In the genomic region with DNA sequence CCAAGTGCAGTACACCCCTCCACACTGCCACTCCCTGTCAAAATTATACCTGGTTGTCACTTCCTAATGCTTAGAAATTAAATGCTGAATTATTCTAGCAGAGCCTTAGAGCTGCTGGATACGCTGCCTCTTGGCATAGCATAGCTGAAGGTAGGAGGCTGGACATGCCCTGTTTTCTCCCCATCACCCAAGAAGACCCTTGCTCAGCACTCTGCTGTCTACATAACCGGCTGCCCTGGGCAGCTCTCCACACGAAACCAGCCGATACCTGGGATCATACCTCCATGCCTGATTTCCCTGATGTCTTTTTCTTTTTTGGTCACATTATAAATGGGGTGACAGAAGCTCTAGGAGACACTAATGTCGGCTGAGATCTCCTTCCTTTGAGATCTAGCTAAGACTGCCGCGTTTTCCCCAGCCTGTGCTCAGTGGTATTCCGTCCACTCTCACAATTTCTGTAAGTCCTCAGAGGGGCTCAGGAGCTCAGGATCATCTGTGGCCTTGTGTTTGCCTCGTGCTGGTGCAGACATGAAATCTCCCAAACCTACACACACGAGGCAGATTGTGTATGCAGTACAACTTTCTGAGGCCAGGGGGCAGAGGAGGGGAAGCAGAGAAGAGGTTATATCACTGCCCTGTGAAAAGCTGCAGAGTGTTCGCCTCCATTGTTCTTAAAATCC, we compare ENCODE assay signal across 8 cellular contexts. TPM values are rescaled to one million over a fixed set of nuclear protein-coding genes. Genes with fewer than 3 reads are reported as not detected.
DNase-seq lines count a peak whose midpoint lies in the region; ATAC-seq and TF ChIP-seq lines count a peak whose summit lies in the region.

No MANE protein-coding gene starts in this region.

- TF ChIP-seq CTCF in endothelial cell (IDR thresholded peaks at IDR 0.05; ENCODE audit: unreplicated experiment) (peak; percentile 70), testis (IDR thresholded peaks at IDR 0.05) (peak in 2 of 3 experiments; percentile 52 to 63)

- H3K27me3 Mint-ChIP-seq in activated CD4-positive, alpha-beta memory T cell treated with anti-CD3 and anti-CD28 coated beads, Interleukin-2, amount 10 ng/mL, durations not matched to agents 7 days and 5 days: peaks cover 2% of the 10 kb centered on the region
- no peaks in the 10 kb centered on the region for H3K27me3 Mint-ChIP-seq in endothelial cell (ENCODE audit: unreplicated experiment)

- POLR2A ChIA-PET in activated CD4-positive, alpha-beta memory T cell treated with anti-CD3 and anti-CD28 coated beads, Interleukin-2, amount 10 ng/mL, durations not matched to agents 7 days and 5 days (lab: Charles Lee): interaction anchor here (1.0 to 5.8 kb wide), 9 partner anchors 14 to 110 kb away, joined by 3 to 50 read pairs (median 5); partner anchors contain the start of genes ANKRD36B, COX5B and ZAP70

- H3K9me3 Mint-ChIP-seq in activated CD4-positive, alpha-beta memory T cell treated with anti-CD3 and anti-CD28 coated beads, Interleukin-2, amount 10 ng/mL, durations not matched to agents 7 days and 5 days: no peaks in the 10 kb centered on the region
- no peaks in the 10 kb centered on the region for H3K9me3 Mint-ChIP-seq in endothelial cell (ENCODE audit: unreplicated experiment)

- no peak overlapping the region for H3K4me3 Mint-ChIP-seq in activated CD4-positive, alpha-beta memory T cell treated with anti-CD3 and anti-CD28 coated beads, Interleukin-2, amount 10 ng/mL, durations not matched to agents 7 days and 5 days
- H3K4me3 Mint-ChIP-seq in endothelial cell (ENCODE audit: unreplicated experiment): no peak overlapping the region

- H3K27ac ChIP-seq in testis: no peak overlapping the region

- H3K9me3 ChIP-seq in testis: no peaks in the 10 kb centered on the region

- intact Hi-C loops in testis (cut with DNase I; ENCODE audit: low total_unique reads): loop anchor here (10.0 kb wide), 1 partner anchor 1635 kb away; no protein-coding TSS in a partner anchor

- H3K4me3 ChIP-seq in testis: no peak overlapping the region

- H3K4me1 Mint-ChIP-seq in activated CD4-positive, alpha-beta memory T cell treated with anti-CD3 and anti-CD28 coated beads, Interleukin-2, amount 10 ng/mL, durations not matched to agents 7 days and 5 days: peaks cover 10% of the 10 kb centered on the region
- H3K4me1 Mint-ChIP-seq in endothelial cell (ENCODE audit: unreplicated experiment): peaks cover 9% of the 10 kb centered on the region

- ATAC-seq in HG03571 (IDR thresholded peaks at IDR 0.05; ENCODE audit: unreplicated experiment): no peak

- H3K27ac Mint-ChIP-seq in activated CD4-positive, alpha-beta memory T cell treated with anti-CD3 and anti-CD28 coated beads, Interleukin-2, amount 10 ng/mL, durations not matched to agents 7 days and 5 days: no peak overlapping the region
- no peak overlapping the region for H3K27ac Mint-ChIP-seq in endothelial cell (ENCODE audit: unreplicated experiment)

- DNase-seq in DMS53 (lab: John Stamatoyannopoulos, UW) (peak; percentile 87), HPDE6-E6E7 (ENCODE audit: extremely low spot score) (peak; percentile 52), NCI-H82 (lab: John Stamatoyannopoulos, UW) (peak; percentile 72), endothelial cell (ENCODE audit: low spot score) (peak; percentile 78), mucosa of gallbladder (ENCODE audit: low spot score) (peak; percentile 54), testis (peak; percentile 73)
- DNase-seq in activated CD4-positive, alpha-beta memory T cell treated with anti-CD3 and anti-CD28 coated beads, Interleukin-2, amount 10 ng/mL, durations not matched to agents 7 days and 5 days: peak; percentile 75

- H3K4me1 ChIP-seq in testis: no peaks in the 10 kb centered on the region

- no peaks in the 10 kb centered on the region for H3K36me3 ChIP-seq in testis (ENCODE audit: low read depth, missing control alignments)

- CTCF ChIA-PET in activated CD4-positive, alpha-beta memory T cell treated with anti-CD3 and anti-CD28 coated beads, Interleukin-2, amount 10 ng/mL, durations not matched to agents 7 days and 5 days (lab: Charles Lee): interaction anchor here (0.7 to 6.7 kb wide), 27 partner anchors 9 to 685 kb away, joined by 3 to 122 read pairs (median 8); partner anchors contain the start of genes ACTR1B, ANKRD36B, COX5B and ZAP70

- WGBS in testis, 2 donors: 69 to 71% methylated on average over 11 of the region's 11 CpGs

- H3K27me3 ChIP-seq in testis: no peaks in the 10 kb centered on the region

- no peak for TF ChIP-seq POLR2A in testis (IDR thresholded peaks at IDR 0.05)

- no peaks in the 10 kb centered on the region for H3K36me3 Mint-ChIP-seq in activated CD4-positive, alpha-beta memory T cell treated with anti-CD3 and anti-CD28 coated beads, Interleukin-2, amount 10 ng/mL, durations not matched to agents 7 days and 5 days (ENCODE audit: low read depth)
- H3K36me3 Mint-ChIP-seq in endothelial cell (ENCODE audit: low read depth, unreplicated experiment): no peaks in the 10 kb centered on the region

RNA-seq across cellular contexts. Expression of gene ZAP70, which starts 13.5 kb away (rescaled TPM):
- 100 to 1,000 TPM; 283 TPM for total RNA-seq in activated CD4-positive, alpha-beta memory T cell treated with anti-CD3 and anti-CD28 coated beads, Interleukin-2, amount 10 ng/mL, durations not matched to agents 7 days and 5 days
- total RNA-seq in endothelial cell (ENCODE audit: unreplicated experiment): 93.4 TPM
- 12.6 TPM for total RNA-seq in mucosa of gallbladder
- 1 to 10 TPM; 5.5 to 6.4 TPM for total RNA-seq in testis
- polyA plus RNA-seq in testis (ENCODE audit: insufficient read depth, low read depth, low replicate concordance): 6.5 TPM

RNA-seq across cellular contexts. Expression of gene C2orf92, which starts 30.4 kb away (rescaled TPM):
- total RNA-seq in activated CD4-positive, alpha-beta memory T cell treated with anti-CD3 and anti-CD28 coated beads, Interleukin-2, amount 10 ng/mL, durations not matched to agents 7 days and 5 days: 10 to 100 TPM in 1 of 2 experiments, 1 to 10 TPM in 1; 9.8 to 12.4 TPM
- 15.1 TPM for total RNA-seq in endothelial cell (ENCODE audit: unreplicated experiment)
- 4.8 TPM for total RNA-seq in mucosa of gallbladder
- total RNA-seq in testis: 10 to 100 TPM; 27.8 to 35.7 TPM
- polyA plus RNA-seq in testis (ENCODE audit: insufficient read depth, low read depth, low replicate concordance): 51.2 TPM

RNA-seq across cellular contexts. Expression of gene ACTR1B, which starts 36.1 kb away (rescaled TPM):
- 10 to 100 TPM; 97.3 to 98.8 TPM for total RNA-seq in activated CD4-positive, alpha-beta memory T cell treated with anti-CD3 and anti-CD28 coated beads, Interleukin-2, amount 10 ng/mL, durations not matched to agents 7 days and 5 days
- total RNA-seq in endothelial cell (ENCODE audit: unreplicated experiment): 52.1 TPM
- total RNA-seq in mucosa of gallbladder: 86.6 TPM
- 10 to 100 TPM; 56.3 to 81.0 TPM for total RNA-seq in testis
- 43.0 TPM for polyA plus RNA-seq in testis (ENCODE audit: insufficient read depth, low read depth, low replicate concordance)

RNA-seq across cellular contexts. Expression of gene COX5B, which starts 54.0 kb away (rescaled TPM):
- total RNA-seq in activated CD4-positive, alpha-beta memory T cell treated with anti-CD3 and anti-CD28 coated beads, Interleukin-2, amount 10 ng/mL, durations not matched to agents 7 days and 5 days: 100 to 1,000 TPM; 192 to 203 TPM
- total RNA-seq in endothelial cell (ENCODE audit: unreplicated experiment) (191 TPM), mucosa of gallbladder (345 TPM), testis (100 to 1,000 TPM; 317 to 344 TPM)
- 233 TPM for polyA plus RNA-seq in testis (ENCODE audit: insufficient read depth, low read depth, low replicate concordance)
